Comparison of ENCODE assay signal across 1 cellular context in the genomic region with DNA sequence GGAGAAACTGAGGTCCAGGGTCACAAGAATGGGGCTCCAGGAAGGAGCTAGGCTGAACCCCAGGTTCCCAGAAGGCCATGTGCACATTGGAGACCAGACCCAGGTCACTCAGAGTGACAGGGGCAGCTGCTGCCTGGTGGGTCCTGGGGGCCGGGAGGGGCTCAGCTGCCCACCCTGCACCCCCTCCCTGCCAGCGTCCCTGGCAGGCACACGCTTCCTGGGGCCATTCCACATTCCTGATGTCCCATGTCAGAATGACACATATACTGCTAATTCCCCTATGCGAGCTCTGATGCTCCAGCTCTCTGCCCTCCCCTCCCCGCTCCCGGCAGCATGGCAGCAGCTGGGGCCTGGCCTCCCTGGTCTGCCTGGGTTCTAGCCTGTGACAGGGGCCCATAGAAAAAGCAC.
TF ChIP-seq lines count a peak whose summit lies in the region.

No MANE protein-coding gene starts in this region.

TF ChIP-seq in HepG2, 621 proteins besides CTCF, POLR2A, EP300 and RAD21 (continued from another document and continues in another):
- TF ChIP-seq, protein P1, sequence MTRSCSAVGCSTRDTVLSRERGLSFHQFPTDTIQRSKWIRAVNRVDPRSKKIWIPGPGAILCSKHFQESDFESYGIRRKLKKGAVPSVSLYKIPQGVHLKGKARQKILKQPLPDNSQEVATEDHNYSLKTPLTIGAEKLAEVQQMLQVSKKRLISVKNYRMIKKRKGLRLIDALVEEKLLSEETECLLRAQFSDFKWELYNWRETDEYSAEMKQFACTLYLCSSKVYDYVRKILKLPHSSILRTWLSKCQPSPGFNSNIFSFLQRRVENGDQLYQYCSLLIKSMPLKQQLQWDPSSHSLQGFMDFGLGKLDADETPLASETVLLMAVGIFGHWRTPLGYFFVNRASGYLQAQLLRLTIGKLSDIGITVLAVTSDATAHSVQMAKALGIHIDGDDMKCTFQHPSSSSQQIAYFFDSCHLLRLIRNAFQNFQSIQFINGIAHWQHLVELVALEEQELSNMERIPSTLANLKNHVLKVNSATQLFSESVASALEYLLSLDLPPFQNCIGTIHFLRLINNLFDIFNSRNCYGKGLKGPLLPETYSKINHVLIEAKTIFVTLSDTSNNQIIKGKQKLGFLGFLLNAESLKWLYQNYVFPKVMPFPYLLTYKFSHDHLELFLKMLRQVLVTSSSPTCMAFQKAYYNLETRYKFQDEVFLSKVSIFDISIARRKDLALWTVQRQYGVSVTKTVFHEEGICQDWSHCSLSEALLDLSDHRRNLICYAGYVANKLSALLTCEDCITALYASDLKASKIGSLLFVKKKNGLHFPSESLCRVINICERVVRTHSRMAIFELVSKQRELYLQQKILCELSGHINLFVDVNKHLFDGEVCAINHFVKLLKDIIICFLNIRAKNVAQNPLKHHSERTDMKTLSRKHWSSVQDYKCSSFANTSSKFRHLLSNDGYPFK (CRISPR knock-in tag; IDR thresholded peaks at IDR 0.05; ENCODE audit: borderline replicate concordance): peak; percentile 30; the same call in 1 of the 2 replicates
- TF ChIP-seq ZNF207 (IDR thresholded peaks at IDR 0.05; ENCODE audit: borderline replicate concordance) (no peak), ZNF790 (CRISPR knock-in tag; IDR thresholded peaks at IDR 0.05; ENCODE audit: borderline replicate concordance) (no peak), BHLHE40 (IDR thresholded peaks at IDR 0.05; ENCODE audit: low read length) (no peak), AGO1 (IDR thresholded peaks at IDR 0.05; ENCODE audit: low read depth, low read length, poor library complexity, severe bottlenecking) (peak; percentile 82), ZNF550 (CRISPR knock-in tag; IDR thresholded peaks at IDR 0.05; ENCODE audit: borderline replicate concordance) (no peak), ZNF652 (CRISPR knock-in tag; IDR thresholded peaks at IDR 0.05; ENCODE audit: borderline replicate concordance, low read depth) (no peak), ZNF816 (CRISPR knock-in tag; IDR thresholded peaks at IDR 0.05; ENCODE audit: borderline replicate concordance) (no peak), RFX3 (CRISPR knock-in tag; IDR thresholded peaks at IDR 0.05) (no peak), SOX5 (CRISPR knock-in tag; IDR thresholded peaks at IDR 0.05; ENCODE audit: borderline replicate concordance) (no peak), ZNF746 (CRISPR knock-in tag; IDR thresholded peaks at IDR 0.05) (no peak), SOX6 (IDR thresholded peaks at IDR 0.05) (no peak), SOX6 (CRISPR knock-in tag; IDR thresholded peaks at IDR 0.05) (no peak), NKX3-1 (CRISPR knock-in tag; IDR thresholded peaks at IDR 0.05) (no peak), ZNF20 (CRISPR knock-in tag; IDR thresholded peaks at IDR 0.05) (no peak), STAG1 (CRISPR knock-in tag; IDR thresholded peaks at IDR 0.05) (no peak), MIER3 (CRISPR knock-in tag; IDR thresholded peaks at IDR 0.05; ENCODE audit: borderline replicate concordance) (no peak), MYC (CRISPR knock-in tag; IDR thresholded peaks at IDR 0.05; ENCODE audit: borderline replicate concordance) (no peak; the same call in 1 of the 2 replicates)
- TF ChIP-seq, protein P2, sequence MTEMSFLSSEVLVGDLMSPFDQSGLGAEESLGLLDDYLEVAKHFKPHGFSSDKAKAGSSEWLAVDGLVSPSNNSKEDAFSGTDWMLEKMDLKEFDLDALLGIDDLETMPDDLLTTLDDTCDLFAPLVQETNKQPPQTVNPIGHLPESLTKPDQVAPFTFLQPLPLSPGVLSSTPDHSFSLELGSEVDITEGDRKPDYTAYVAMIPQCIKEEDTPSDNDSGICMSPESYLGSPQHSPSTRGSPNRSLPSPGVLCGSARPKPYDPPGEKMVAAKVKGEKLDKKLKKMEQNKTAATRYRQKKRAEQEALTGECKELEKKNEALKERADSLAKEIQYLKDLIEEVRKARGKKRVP (CRISPR knock-in tag; IDR thresholded peaks at IDR 0.05): no peak
- TF ChIP-seq, protein P3, sequence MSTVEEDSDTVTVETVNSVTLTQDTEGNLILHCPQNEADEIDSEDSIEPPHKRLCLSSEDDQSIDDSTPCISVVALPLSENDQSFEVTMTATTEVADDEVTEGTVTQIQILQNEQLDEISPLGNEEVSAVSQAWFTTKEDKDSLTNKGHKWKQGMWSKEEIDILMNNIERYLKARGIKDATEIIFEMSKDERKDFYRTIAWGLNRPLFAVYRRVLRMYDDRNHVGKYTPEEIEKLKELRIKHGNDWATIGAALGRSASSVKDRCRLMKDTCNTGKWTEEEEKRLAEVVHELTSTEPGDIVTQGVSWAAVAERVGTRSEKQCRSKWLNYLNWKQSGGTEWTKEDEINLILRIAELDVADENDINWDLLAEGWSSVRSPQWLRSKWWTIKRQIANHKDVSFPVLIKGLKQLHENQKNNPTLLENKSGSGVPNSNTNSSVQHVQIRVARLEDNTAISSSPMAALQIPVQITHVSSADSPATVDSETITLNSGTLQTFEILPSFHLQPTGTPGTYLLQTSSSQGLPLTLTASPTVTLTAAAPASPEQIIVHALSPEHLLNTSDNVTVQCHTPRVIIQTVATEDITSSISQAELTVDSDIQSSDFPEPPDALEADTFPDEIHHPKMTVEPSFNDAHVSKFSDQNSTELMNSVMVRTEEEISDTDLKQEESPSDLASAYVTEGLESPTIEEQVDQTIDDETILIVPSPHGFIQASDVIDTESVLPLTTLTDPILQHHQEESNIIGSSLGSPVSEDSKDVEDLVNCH (CRISPR knock-in tag; IDR thresholded peaks at IDR 0.05): no peak
- TF ChIP-seq, protein P4, sequence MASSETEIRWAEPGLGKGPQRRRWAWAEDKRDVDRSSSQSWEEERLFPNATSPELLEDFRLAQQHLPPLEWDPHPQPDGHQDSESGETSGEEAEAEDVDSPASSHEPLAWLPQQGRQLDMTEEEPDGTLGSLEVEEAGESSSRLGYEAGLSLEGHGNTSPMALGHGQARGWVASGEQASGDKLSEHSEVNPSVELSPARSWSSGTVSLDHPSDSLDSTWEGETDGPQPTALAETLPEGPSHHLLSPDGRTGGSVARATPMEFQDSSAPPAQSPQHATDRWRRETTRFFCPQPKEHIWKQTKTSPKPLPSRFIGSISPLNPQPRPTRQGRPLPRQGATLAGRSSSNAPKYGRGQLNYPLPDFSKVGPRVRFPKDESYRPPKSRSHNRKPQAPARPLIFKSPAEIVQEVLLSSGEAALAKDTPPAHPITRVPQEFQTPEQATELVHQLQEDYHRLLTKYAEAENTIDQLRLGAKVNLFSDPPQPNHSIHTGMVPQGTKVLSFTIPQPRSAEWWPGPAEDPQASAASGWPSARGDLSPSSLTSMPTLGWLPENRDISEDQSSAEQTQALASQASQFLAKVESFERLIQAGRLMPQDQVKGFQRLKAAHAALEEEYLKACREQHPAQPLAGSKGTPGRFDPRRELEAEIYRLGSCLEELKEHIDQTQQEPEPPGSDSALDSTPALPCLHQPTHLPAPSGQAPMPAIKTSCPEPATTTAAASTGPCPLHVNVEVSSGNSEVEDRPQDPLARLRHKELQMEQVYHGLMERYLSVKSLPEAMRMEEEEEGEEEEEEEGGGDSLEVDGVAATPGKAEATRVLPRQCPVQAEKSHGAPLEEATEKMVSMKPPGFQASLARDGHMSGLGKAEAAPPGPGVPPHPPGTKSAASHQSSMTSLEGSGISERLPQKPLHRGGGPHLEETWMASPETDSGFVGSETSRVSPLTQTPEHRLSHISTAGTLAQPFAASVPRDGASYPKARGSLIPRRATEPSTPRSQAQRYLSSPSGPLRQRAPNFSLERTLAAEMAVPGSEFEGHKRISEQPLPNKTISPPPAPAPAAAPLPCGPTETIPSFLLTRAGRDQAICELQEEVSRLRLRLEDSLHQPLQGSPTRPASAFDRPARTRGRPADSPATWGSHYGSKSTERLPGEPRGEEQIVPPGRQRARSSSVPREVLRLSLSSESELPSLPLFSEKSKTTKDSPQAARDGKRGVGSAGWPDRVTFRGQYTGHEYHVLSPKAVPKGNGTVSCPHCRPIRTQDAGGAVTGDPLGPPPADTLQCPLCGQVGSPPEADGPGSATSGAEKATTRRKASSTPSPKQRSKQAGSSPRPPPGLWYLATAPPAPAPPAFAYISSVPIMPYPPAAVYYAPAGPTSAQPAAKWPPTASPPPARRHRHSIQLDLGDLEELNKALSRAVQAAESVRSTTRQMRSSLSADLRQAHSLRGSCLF (CRISPR knock-in tag; IDR thresholded peaks at IDR 0.05; ENCODE audit: borderline replicate concordance): no peak
- TF ChIP-seq, protein P5, sequence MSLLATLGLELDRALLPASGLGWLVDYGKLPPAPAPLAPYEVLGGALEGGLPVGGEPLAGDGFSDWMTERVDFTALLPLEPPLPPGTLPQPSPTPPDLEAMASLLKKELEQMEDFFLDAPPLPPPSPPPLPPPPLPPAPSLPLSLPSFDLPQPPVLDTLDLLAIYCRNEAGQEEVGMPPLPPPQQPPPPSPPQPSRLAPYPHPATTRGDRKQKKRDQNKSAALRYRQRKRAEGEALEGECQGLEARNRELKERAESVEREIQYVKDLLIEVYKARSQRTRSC (CRISPR knock-in tag; IDR thresholded peaks at IDR 0.05; ENCODE audit: low read depth): no peak
- TF ChIP-seq, protein P6, sequence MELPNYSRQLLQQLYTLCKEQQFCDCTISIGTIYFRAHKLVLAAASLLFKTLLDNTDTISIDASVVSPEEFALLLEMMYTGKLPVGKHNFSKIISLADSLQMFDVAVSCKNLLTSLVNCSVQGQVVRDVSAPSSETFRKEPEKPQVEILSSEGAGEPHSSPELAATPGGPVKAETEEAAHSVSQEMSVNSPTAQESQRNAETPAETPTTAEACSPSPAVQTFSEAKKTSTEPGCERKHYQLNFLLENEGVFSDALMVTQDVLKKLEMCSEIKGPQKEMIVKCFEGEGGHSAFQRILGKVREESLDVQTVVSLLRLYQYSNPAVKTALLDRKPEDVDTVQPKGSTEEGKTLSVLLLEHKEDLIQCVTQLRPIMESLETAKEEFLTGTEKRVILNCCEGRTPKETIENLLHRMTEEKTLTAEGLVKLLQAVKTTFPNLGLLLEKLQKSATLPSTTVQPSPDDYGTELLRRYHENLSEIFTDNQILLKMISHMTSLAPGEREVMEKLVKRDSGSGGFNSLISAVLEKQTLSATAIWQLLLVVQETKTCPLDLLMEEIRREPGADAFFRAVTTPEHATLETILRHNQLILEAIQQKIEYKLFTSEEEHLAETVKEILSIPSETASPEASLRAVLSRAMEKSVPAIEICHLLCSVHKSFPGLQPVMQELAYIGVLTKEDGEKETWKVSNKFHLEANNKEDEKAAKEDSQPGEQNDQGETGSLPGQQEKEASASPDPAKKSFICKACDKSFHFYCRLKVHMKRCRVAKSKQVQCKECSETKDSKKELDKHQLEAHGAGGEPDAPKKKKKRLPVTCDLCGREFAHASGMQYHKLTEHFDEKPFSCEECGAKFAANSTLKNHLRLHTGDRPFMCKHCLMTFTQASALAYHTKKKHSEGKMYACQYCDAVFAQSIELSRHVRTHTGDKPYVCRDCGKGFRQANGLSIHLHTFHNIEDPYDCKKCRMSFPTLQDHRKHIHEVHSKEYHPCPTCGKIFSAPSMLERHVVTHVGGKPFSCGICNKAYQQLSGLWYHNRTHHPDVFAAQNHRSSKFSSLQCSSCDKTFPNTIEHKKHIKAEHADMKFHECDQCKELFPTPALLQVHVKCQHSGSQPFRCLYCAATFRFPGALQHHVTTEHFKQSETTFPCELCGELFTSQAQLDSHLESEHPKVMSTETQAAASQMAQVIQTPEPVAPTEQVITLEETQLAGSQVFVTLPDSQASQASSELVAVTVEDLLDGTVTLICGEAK (IDR thresholded peaks at IDR 0.05): no peak
- TF ChIP-seq, protein P6 (CRISPR knock-in tag; IDR thresholded peaks at IDR 0.05): no peak
- TF ChIP-seq, protein P7, sequence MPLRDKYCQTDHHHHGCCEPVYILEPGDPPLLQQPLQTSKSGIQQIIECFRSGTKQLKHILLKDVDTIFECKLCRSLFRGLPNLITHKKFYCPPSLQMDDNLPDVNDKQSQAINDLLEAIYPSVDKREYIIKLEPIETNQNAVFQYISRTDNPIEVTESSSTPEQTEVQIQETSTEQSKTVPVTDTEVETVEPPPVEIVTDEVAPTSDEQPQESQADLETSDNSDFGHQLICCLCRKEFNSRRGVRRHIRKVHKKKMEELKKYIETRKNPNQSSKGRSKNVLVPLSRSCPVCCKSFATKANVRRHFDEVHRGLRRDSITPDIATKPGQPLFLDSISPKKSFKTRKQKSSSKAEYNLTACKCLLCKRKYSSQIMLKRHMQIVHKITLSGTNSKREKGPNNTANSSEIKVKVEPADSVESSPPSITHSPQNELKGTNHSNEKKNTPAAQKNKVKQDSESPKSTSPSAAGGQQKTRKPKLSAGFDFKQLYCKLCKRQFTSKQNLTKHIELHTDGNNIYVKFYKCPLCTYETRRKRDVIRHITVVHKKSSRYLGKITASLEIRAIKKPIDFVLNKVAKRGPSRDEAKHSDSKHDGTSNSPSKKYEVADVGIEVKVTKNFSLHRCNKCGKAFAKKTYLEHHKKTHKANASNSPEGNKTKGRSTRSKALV (CRISPR knock-in tag; IDR thresholded peaks at IDR 0.05): no peak
- TF ChIP-seq, protein P8, sequence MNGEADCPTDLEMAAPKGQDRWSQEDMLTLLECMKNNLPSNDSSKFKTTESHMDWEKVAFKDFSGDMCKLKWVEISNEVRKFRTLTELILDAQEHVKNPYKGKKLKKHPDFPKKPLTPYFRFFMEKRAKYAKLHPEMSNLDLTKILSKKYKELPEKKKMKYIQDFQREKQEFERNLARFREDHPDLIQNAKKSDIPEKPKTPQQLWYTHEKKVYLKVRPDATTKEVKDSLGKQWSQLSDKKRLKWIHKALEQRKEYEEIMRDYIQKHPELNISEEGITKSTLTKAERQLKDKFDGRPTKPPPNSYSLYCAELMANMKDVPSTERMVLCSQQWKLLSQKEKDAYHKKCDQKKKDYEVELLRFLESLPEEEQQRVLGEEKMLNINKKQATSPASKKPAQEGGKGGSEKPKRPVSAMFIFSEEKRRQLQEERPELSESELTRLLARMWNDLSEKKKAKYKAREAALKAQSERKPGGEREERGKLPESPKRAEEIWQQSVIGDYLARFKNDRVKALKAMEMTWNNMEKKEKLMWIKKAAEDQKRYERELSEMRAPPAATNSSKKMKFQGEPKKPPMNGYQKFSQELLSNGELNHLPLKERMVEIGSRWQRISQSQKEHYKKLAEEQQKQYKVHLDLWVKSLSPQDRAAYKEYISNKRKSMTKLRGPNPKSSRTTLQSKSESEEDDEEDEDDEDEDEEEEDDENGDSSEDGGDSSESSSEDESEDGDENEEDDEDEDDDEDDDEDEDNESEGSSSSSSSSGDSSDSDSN (CRISPR knock-in tag; IDR thresholded peaks at IDR 0.05): no peak
